ENCODE assay signal across 9 cellular contexts in genomic region chrX:48509245-48509590, GRCh38. TPM values are rescaled to one million over a fixed set of nuclear protein-coding genes. Genes with fewer than 3 reads are reported as not detected.
DNase-seq lines count a peak whose midpoint lies in the region; ATAC-seq, FAIRE-seq and TF ChIP-seq lines count a peak whose summit lies in the region.
"Had no signal": no experiment of that assay in that cellular context is flagged by ENCODE, and none has a peak within 500 bp of the region (broad histone marks: within the 10 kb centered on the region; RNA-seq: fewer than 3 reads in every experiment).

No MANE protein-coding gene starts in this region.

- BruUV-seq in Calu3 (replicated peaks; lab: Mats Ljungman, UMichigan) (no TSS peak), K562 (replicated peaks; lab: Mats Ljungman, UMichigan) (no TSS peak)

- no peaks in the 10 kb centered on the region for H3K9me1 ChIP-seq in K562 (ENCODE audit: control insufficient read depth, insufficient read depth, low read length)

- no peaks in the 10 kb centered on the region for H3K9me3 Mint-ChIP-seq in Calu3 (ENCODE audit: low read depth, unreplicated experiment)

- no peaks in the 10 kb centered on the region for H3K27me3 Mint-ChIP-seq in Calu3 (ENCODE audit: unreplicated experiment)

- no peak for TF ChIP-seq RAD21 in K562 (CRISPR knock-in tag; conservative IDR thresholded peaks at IDR 0.05 in 1 of 2, IDR thresholded peaks at IDR 0.05 in 1 of 2)

- no peak for DNase-seq in Calu3
- no peak for DNase-seq in K562 (ENCODE audit: extremely low read depth in 1 of 4, low spot score in 3 of 4)
- no peak for DNase-seq in right lobe of liver
- no peak for DNase-seq in tibial nerve (ENCODE audit: low spot score in 2 of 2)
- no peak for DNase-seq in H4 (ENCODE audit: low spot score)
- DNase-seq in activated effector memory CD4-positive, alpha-beta T cell treated with anti-CD3 and anti-CD28 coated beads, Interleukin-2, amount 50 U/mL, for 16 hours = no peak

- H3K9me3 ChIP-seq in K562 (replicated peaks; ENCODE audit: control insufficient read depth, insufficient read depth, low read depth, low read length) (no peaks in the 10 kb centered on the region), right lobe of liver (no peaks in the 10 kb centered on the region), tibial nerve (no peaks in the 10 kb centered on the region)

- TF ChIP-seq CTCF in Calu3 (IDR thresholded peaks at IDR 0.05; ENCODE audit: unreplicated experiment) = no peak
- TF ChIP-seq CTCF in K562 (IDR thresholded peaks at IDR 0.05 in 2 of 3, conservative IDR thresholded peaks at IDR 0.05 in 1 of 3; ENCODE audit: insufficient read depth in 2 of 3, low read depth in 1 of 3, low read length in 3 of 3) = no peak
- TF ChIP-seq CTCF in right lobe of liver (IDR thresholded peaks at IDR 0.05) = no peak
- no peak for TF ChIP-seq CTCF in tibial nerve (IDR thresholded peaks at IDR 0.05)

- no peak overlapping the region for H3K27ac ChIP-seq in K562 (ENCODE audit: extremely low read depth, low read depth, low read length)
- H3K27ac ChIP-seq in right lobe of liver = peak overlapping the region in 1 of 3 donors; percentile 11
- peak overlapping the region; percentile 61 to 82 (median 70) for H3K27ac ChIP-seq in tibial nerve

- 15% methylated on average over 6 of the region's 16 CpGs for WGBS in K562 (ENCODE audit: insufficient coverage, low coverage, missing lambda C conversion rate)
- WGBS in right lobe of liver (ENCODE audit: insufficient coverage, low coverage, low lambda C conversion rate, missing lambda C conversion rate) = 53% methylated on average over 4 of the region's 16 CpGs
- 2 to 47% methylated on average over 13 to 16 of the region's 16 CpGs for WGBS in tibial nerve, 2 donors

- peak overlapping the region; percentile 22 to 91; a peak in 3 of 4 replicates for H3K9ac ChIP-seq in K562 (ENCODE audit: insufficient read depth in 1 of 2, low read depth in 2 of 2, low read length in 2 of 2)

- peak overlapping the region; percentile 78 for H3K4me2 ChIP-seq in K562 (ENCODE audit: insufficient read depth, low read length)

- peaks cover 17 to 37% of the 10 kb centered on the region in 2 experiments; a peak in 4 of 5 replicates for H3K4me1 ChIP-seq in K562 (replicated peaks in 1 of 2; ENCODE audit: control insufficient read depth in 2 of 2, insufficient read depth in 2 of 2, low read length in 2 of 2)
- no peaks in the 10 kb centered on the region for H3K4me1 ChIP-seq in right lobe of liver
- peaks cover 0 to 12% (median 0%) of the 10 kb centered on the region in 4 donors for H3K4me1 ChIP-seq in tibial nerve

- no peak for FAIRE-seq in K562 (lab: Jason Lieb, UNC)

- POLR2A ChIA-PET in K562 (lab: Yijun Ruan, JAX) = no interaction called here

- peak overlapping the region; percentile 54 for H3K4me3 ChIP-seq in K562
- peak overlapping the region; percentile 49 to 67 (median 65) for H3K4me3 ChIP-seq in right lobe of liver
- peak overlapping the region; percentile 60 to 83 (median 64) for H3K4me3 ChIP-seq in tibial nerve

- ATAC-seq in HG02981 (IDR thresholded peaks at IDR 0.05; ENCODE audit: unreplicated experiment) = peak; percentile 16
- no peak for ATAC-seq in K562
- ATAC-seq in right lobe of liver = no peak
- ATAC-seq in HG03469 (IDR thresholded peaks at IDR 0.05; ENCODE audit: unreplicated experiment) = no peak

- peaks cover 21% of the 10 kb centered on the region for H3K36me3 Mint-ChIP-seq in Calu3 (ENCODE audit: insufficient read depth, unreplicated experiment)

- intact Hi-C loops in Calu3 (cut with micrococcal nuclease; ENCODE audit: unreplicated experiment) (no loop called here), K562 (cut with micrococcal nuclease) (no loop called here), right lobe of liver (cut with DNase I) (no loop called here)

- peak overlapping the region; percentile 43 for H3K27ac Mint-ChIP-seq in Calu3 (ENCODE audit: unreplicated experiment)

- peaks cover 5% of the 10 kb centered on the region; the same call in 2 of the 3 replicates for H3K79me2 ChIP-seq in K562 (ENCODE audit: control insufficient read depth, insufficient read depth, low read length)

- peaks cover 17% of the 10 kb centered on the region for H3K4me1 Mint-ChIP-seq in Calu3 (ENCODE audit: low read depth, unreplicated experiment)

- peak overlapping the region; percentile 87 for H3K4me3 Mint-ChIP-seq in Calu3 (ENCODE audit: low read depth, unreplicated experiment)

- peak overlapping the region; percentile 88 for H2AFZ ChIP-seq in K562 (ENCODE audit: low read depth, low read length)

- H3K27me3 ChIP-seq in K562 (ENCODE audit: control insufficient read depth in 2 of 2, insufficient read depth in 2 of 2, low read length in 2 of 2) (no peaks in the 10 kb centered on the region), right lobe of liver (no peaks in the 10 kb centered on the region), tibial nerve (no peaks in the 10 kb centered on the region)

- CTCF ChIA-PET in Calu3 (lab: Charles Lee) = no interaction called here
- CTCF ChIA-PET in K562 (lab: Yijun Ruan, JAX; ENCODE audit: low intra/inter-chr PET ratio) = interaction anchor here (0.6 kb wide), 1 partner anchor 35 kb away, joined by 3 read pairs; no protein-coding TSS in a partner anchor

- no peak for TF ChIP-seq POLR2A in K562 (conservative IDR thresholded peaks at IDR 0.05)
- no peak for TF ChIP-seq POLR2A in right lobe of liver (IDR thresholded peaks at IDR 0.05)
- TF ChIP-seq POLR2A in tibial nerve (IDR thresholded peaks at IDR 0.05) = no peak

- H3K36me3 ChIP-seq in K562 (ENCODE audit: control insufficient read depth, insufficient read depth, low read length) = no peaks in the 10 kb centered on the region
- H3K36me3 ChIP-seq in right lobe of liver = no peaks in the 10 kb centered on the region
- peaks cover 0 to 8% (median 0%) of the 10 kb centered on the region in 3 donors for H3K36me3 ChIP-seq in tibial nerve

- TF ChIP-seq EP300 in K562 (IDR thresholded peaks at IDR 0.05; ENCODE audit: low read length) (no peak), tibial nerve (IDR thresholded peaks at IDR 0.05) (no peak)

- no peaks in the 10 kb centered on the region for H4K20me1 ChIP-seq in K562 (replicated peaks; ENCODE audit: control insufficient read depth, insufficient read depth, low read length)

- in situ Hi-C loops in K562 (cut with MboI) = no loop called here

RNA-seq across cellular contexts. Expression of gene PORCN, which starts 0.4 kb away (rescaled TPM):
- total RNA-seq in Calu3 (2022) (15.6 and 19.3 TPM in 2 replicates), K562 (2014; rRNA removed) (2.8 and 4.0 TPM in 2 replicates), K562 (2014; rRNA removed; fragmentation: Illumina TruSeq; extraction: Trizol) (1.9 and 2.0 TPM in 2 replicates), K562 (2015; rRNA removed; fragmentation: Illumina TruSeq; extraction: Trizol) (2.4 and 3.2 TPM in 2 replicates), K562 (2021) (4.4 and 4.7 TPM in 2 replicates), right lobe of liver (1 to 10 TPM; 1.7 to 6.1 (median 1.9) TPM), tibial nerve (10 to 100 TPM in 3 of 4 donors, 1 to 10 TPM in 1; 8.8 to 19.8 (median 16.1) TPM)
- total RNA-seq in K562 (2011; cell fraction: chromatin; rRNA removed; ENCODE audit: low replicate concordance) = 9.4 and 19.6 TPM in 2 replicates
- 9.3 and 10.8 TPM in 2 replicates for total RNA-seq in K562 (2011; cell fraction: nucleolus; rRNA removed)
- total RNA-seq in K562 (2011; cell fraction: nucleoplasm; rRNA removed) = 15.0 and 18.6 TPM in 2 replicates
- polyA plus RNA-seq in K562 (2011; rRNA removed) (3.7 and 6.9 TPM in 2 replicates), K562 (2014; fragmentation: Illumina TruSeq; extraction: Trizol) (4.5 and 4.8 TPM in 2 replicates), K562 (2014; fragmentation: Nextera tagmentation; extraction: Ambion mirVana) (under 1 TPM; 0.34 to 0.62 TPM), K562 (2014; rRNA removed) (5.1 TPM in 2 replicates)
- 7.0 and 12.1 TPM in 2 replicates for polyA plus RNA-seq in K562 (2011; cell fraction: cytosol; rRNA removed)
- 18.5 and 23.1 TPM in 2 replicates for polyA plus RNA-seq in K562 (2011; cell fraction: nucleus; rRNA removed)
- polyA plus RNA-seq in K562 (2012) = 5.0 and 7.8 TPM in 2 replicates
- 2.0 and 2.5 TPM in 2 replicates for polyA minus RNA-seq in K562 (2011; rRNA and poly(A)+ RNA removed)
- polyA minus RNA-seq in K562 (2011; cell fraction: cytosol; rRNA and poly(A)+ RNA removed) = 4.1 and 8.1 TPM in 2 replicates
- polyA minus RNA-seq in K562 (2011; cell fraction: nucleus; rRNA and poly(A)+ RNA removed) = 4.7 and 5.3 TPM in 2 replicates
- 17.0 and 18.3 TPM in 2 replicates for total RNA-seq in H4 (2014; rRNA removed; shearing (Covaris generic))

RNA-seq across cellular contexts. Expression of gene EBP, which starts 12.4 kb away (rescaled TPM):
- total RNA-seq in Calu3 (2022) (159 and 186 TPM in 2 replicates), K562 (2014; rRNA removed) (244 and 267 TPM in 2 replicates), K562 (2014; rRNA removed; fragmentation: Illumina TruSeq; extraction: Trizol) (242 and 313 TPM in 2 replicates), K562 (2015; rRNA removed; fragmentation: Illumina TruSeq; extraction: Trizol) (219 and 244 TPM in 2 replicates), K562 (2021) (264 and 278 TPM in 2 replicates), right lobe of liver (100 to 1,000 TPM; 150 to 276 (median 225) TPM), tibial nerve (10 to 100 TPM; 21.1 to 29.2 (median 23.6) TPM)
- total RNA-seq in K562 (2011; cell fraction: chromatin; rRNA removed; ENCODE audit: low replicate concordance) = 184 and 489 TPM in 2 replicates
- 634 and 715 TPM in 2 replicates for total RNA-seq in K562 (2011; cell fraction: nucleolus; rRNA removed)
- total RNA-seq in K562 (2011; cell fraction: nucleoplasm; rRNA removed) = 475 and 527 TPM in 2 replicates
- polyA plus RNA-seq in K562 (2011; rRNA removed) (228 and 411 TPM in 2 replicates), K562 (2014; fragmentation: Illumina TruSeq; extraction: Trizol) (274 and 307 TPM in 2 replicates), K562 (2014; fragmentation: Nextera tagmentation; extraction: Ambion mirVana) (100 to 1,000 TPM; 569 to 987 TPM), K562 (2014; rRNA removed) (238 and 281 TPM in 2 replicates)
- 623 and 681 TPM in 2 replicates for polyA plus RNA-seq in K562 (2011; cell fraction: cytosol; rRNA removed)
- polyA plus RNA-seq in K562 (2011; cell fraction: nucleus; rRNA removed) = 365 and 432 TPM in 2 replicates
- polyA plus RNA-seq in K562 (2012) = 242 and 270 TPM in 2 replicates
- polyA minus RNA-seq in K562 (2011; rRNA and poly(A)+ RNA removed) = 291 and 319 TPM in 2 replicates
- polyA minus RNA-seq in K562 (2011; cell fraction: cytosol; rRNA and poly(A)+ RNA removed) = 198 and 240 TPM in 2 replicates
- 35.1 and 73.1 TPM in 2 replicates for polyA minus RNA-seq in K562 (2011; cell fraction: nucleus; rRNA and poly(A)+ RNA removed)
- total RNA-seq in H4 (2014; rRNA removed; shearing (Covaris generic)) = 129 and 133 TPM in 2 replicates

RNA-seq across cellular contexts. Expression of gene TBC1D25, which starts 30.3 kb away (rescaled TPM):
- total RNA-seq in Calu3 (2022) (18.2 and 19.4 TPM in 2 replicates), K562 (2014; rRNA removed) (5.4 and 6.7 TPM in 2 replicates), K562 (2014; rRNA removed; fragmentation: Illumina TruSeq; extraction: Trizol) (0.87 and 0.96 TPM in 2 replicates), K562 (2015; rRNA removed; fragmentation: Illumina TruSeq; extraction: Trizol) (1.5 and 2.0 TPM in 2 replicates), K562 (2021) (9.5 and 10.6 TPM in 2 replicates), right lobe of liver (1 to 10 TPM; 4.3 to 7.5 (median 5.6) TPM), tibial nerve (10 to 100 TPM in 3 of 4 donors, 1 to 10 TPM in 1; 9.9 to 15.9 (median 12.2) TPM)
- 11.5 and 26.2 TPM in 2 replicates for total RNA-seq in K562 (2011; cell fraction: chromatin; rRNA removed; ENCODE audit: low replicate concordance)
- total RNA-seq in K562 (2011; cell fraction: nucleolus; rRNA removed) = 15.1 and 16.5 TPM in 2 replicates
- total RNA-seq in K562 (2011; cell fraction: nucleoplasm; rRNA removed) = 11.6 and 13.7 TPM in 2 replicates
- polyA plus RNA-seq in K562 (2011; rRNA removed) (3.9 and 7.1 TPM in 2 replicates), K562 (2014; fragmentation: Illumina TruSeq; extraction: Trizol) (6.1 and 7.5 TPM in 2 replicates), K562 (2014; fragmentation: Nextera tagmentation; extraction: Ambion mirVana) (under 1 TPM; 0.62 to 0.87 TPM), K562 (2014; rRNA removed) (5.4 and 6.2 TPM in 2 replicates)
- polyA plus RNA-seq in K562 (2011; cell fraction: cytosol; rRNA removed) = 5.5 and 7.5 TPM in 2 replicates
- polyA plus RNA-seq in K562 (2011; cell fraction: nucleus; rRNA removed) = 17.3 and 27.4 TPM in 2 replicates
- polyA plus RNA-seq in K562 (2012) = 6.9 and 8.7 TPM in 2 replicates
- polyA minus RNA-seq in K562 (2011; rRNA and poly(A)+ RNA removed) = 3.5 and 3.9 TPM in 2 replicates
- 4.7 and 13.4 TPM in 2 replicates for polyA minus RNA-seq in K562 (2011; cell fraction: cytosol; rRNA and poly(A)+ RNA removed)
- polyA minus RNA-seq in K562 (2011; cell fraction: nucleus; rRNA and poly(A)+ RNA removed) = 4.3 and 5.7 TPM in 2 replicates
- total RNA-seq in H4 (2014; rRNA removed; shearing (Covaris generic)) = 2.6 and 3.2 TPM in 2 replicates

RNA-seq across cellular contexts. Expression of gene FTSJ1, which starts 33.2 kb away (rescaled TPM):
- total RNA-seq in Calu3 (2022) (64.9 and 75.2 TPM in 2 replicates), K562 (2014; rRNA removed) (87.2 and 121 TPM in 2 replicates), K562 (2014; rRNA removed; fragmentation: Illumina TruSeq; extraction: Trizol) (54.7 and 60.1 TPM in 2 replicates), K562 (2015; rRNA removed; fragmentation: Illumina TruSeq; extraction: Trizol) (72.9 and 75.2 TPM in 2 replicates), K562 (2021) (85.0 and 87.3 TPM in 2 replicates), right lobe of liver (10 to 100 TPM in 5 of 6 experiments, 1 to 10 TPM in 1; 9.9 to 30.4 (median 12.5) TPM), tibial nerve (10 to 100 TPM; 46.1 to 81.3 (median 51.0) TPM)
- 42.8 and 61.0 TPM in 2 replicates for total RNA-seq in K562 (2011; cell fraction: chromatin; rRNA removed; ENCODE audit: low replicate concordance)
- 58.9 and 60.7 TPM in 2 replicates for total RNA-seq in K562 (2011; cell fraction: nucleolus; rRNA removed)
- 41.1 and 41.9 TPM in 2 replicates for total RNA-seq in K562 (2011; cell fraction: nucleoplasm; rRNA removed)
- polyA plus RNA-seq in K562 (2011; rRNA removed) (51.4 and 53.1 TPM in 2 replicates), K562 (2014; fragmentation: Illumina TruSeq; extraction: Trizol) (95.6 and 109 TPM in 2 replicates), K562 (2014; fragmentation: Nextera tagmentation; extraction: Ambion mirVana) (10 to 100 TPM; 12.2 to 17.4 TPM), K562 (2014; rRNA removed) (71.6 and 86.8 TPM in 2 replicates)
- 61.7 and 125 TPM in 2 replicates for polyA plus RNA-seq in K562 (2011; cell fraction: cytosol; rRNA removed)
- 119 and 153 TPM in 2 replicates for polyA plus RNA-seq in K562 (2011; cell fraction: nucleus; rRNA removed)
- 64.0 and 71.6 TPM in 2 replicates for polyA plus RNA-seq in K562 (2012)
- 18.1 and 25.3 TPM in 2 replicates for polyA minus RNA-seq in K562 (2011; rRNA and poly(A)+ RNA removed)
- 28.1 and 30.3 TPM in 2 replicates for polyA minus RNA-seq in K562 (2011; cell fraction: cytosol; rRNA and poly(A)+ RNA removed)
- polyA minus RNA-seq in K562 (2011; cell fraction: nucleus; rRNA and poly(A)+ RNA removed) = 33.3 and 33.4 TPM in 2 replicates
- 70.7 and 85.9 TPM in 2 replicates for total RNA-seq in H4 (2014; rRNA removed; shearing (Covaris generic))

RNA-seq across cellular contexts. Expression of gene SLC38A5, which starts 39.2 kb away (rescaled TPM):
- total RNA-seq in Calu3 (2022) (0.33 and 0.54 TPM in 2 replicates), K562 (2014; rRNA removed) (142 and 201 TPM in 2 replicates), K562 (2014; rRNA removed; fragmentation: Illumina TruSeq; extraction: Trizol) (72.6 and 88.6 TPM in 2 replicates), K562 (2015; rRNA removed; fragmentation: Illumina TruSeq; extraction: Trizol) (128 and 129 TPM in 2 replicates), K562 (2021) (213 and 228 TPM in 2 replicates), right lobe of liver (1 to 10 TPM in 1 of 6 experiments, under 1 TPM in 4, not detected in 1; 0.22 to 1.4 (median 0.37) TPM), tibial nerve (10 to 100 TPM in 1 of 4 donors, 1 to 10 TPM in 3; 2.4 to 21.9 (median 4.5) TPM)
- 149 and 408 TPM in 2 replicates for total RNA-seq in K562 (2011; cell fraction: chromatin; rRNA removed; ENCODE audit: low replicate concordance)
- total RNA-seq in K562 (2011; cell fraction: nucleolus; rRNA removed) = 510 and 535 TPM in 2 replicates
- 308 and 339 TPM in 2 replicates for total RNA-seq in K562 (2011; cell fraction: nucleoplasm; rRNA removed)
- polyA plus RNA-seq in K562 (2011; rRNA removed) (163 and 193 TPM in 2 replicates), K562 (2014; fragmentation: Illumina TruSeq; extraction: Trizol) (204 and 238 TPM in 2 replicates), K562 (2014; fragmentation: Nextera tagmentation; extraction: Ambion mirVana) (10 to 100 TPM in 1 of 2 experiments, 1 to 10 TPM in 1; 9.3 to 31.2 TPM), K562 (2014; rRNA removed) (199 and 251 TPM in 2 replicates)
- 284 and 627 TPM in 2 replicates for polyA plus RNA-seq in K562 (2011; cell fraction: cytosol; rRNA removed)
- polyA plus RNA-seq in K562 (2011; cell fraction: nucleus; rRNA removed) = 364 and 581 TPM in 2 replicates
- polyA plus RNA-seq in K562 (2012) = 62.8 and 197 TPM in 2 replicates
- polyA minus RNA-seq in K562 (2011; rRNA and poly(A)+ RNA removed) = 113 and 240 TPM in 2 replicates
- 150 and 177 TPM in 2 replicates for polyA minus RNA-seq in K562 (2011; cell fraction: cytosol; rRNA and poly(A)+ RNA removed)
- polyA minus RNA-seq in K562 (2011; cell fraction: nucleus; rRNA and poly(A)+ RNA removed) = 42.9 and 49.0 TPM in 2 replicates
- total RNA-seq in H4 (2014; rRNA removed; shearing (Covaris generic)) = 0.04 TPM in 1 of 2 replicates, not detected in the other
- total RNA-seq: HT1080 had no signal
